17 cellular contexts compared by ENCODE assay signal in the genomic region with DNA sequence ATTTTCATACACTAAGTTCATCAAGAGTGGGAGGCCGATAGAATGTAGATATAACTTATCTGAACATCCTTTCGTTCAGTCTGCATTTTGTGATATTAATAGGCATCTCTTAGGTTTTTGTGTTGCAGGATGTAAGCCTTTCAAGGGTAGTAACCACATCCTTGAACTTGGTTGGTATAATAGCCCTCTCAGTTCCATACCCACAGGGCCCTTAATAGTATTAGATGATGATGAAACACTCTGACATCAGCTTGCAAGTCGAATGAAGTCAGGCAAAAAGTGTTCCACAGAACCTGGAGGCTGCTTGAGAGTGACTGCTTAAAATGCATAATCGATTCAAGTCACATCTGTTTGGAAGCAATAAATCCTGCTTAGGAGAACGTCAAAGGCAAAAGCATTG.
A peak's percentile ranks its signal among the peaks of the same experiment; 100 is the strongest.
DNase-seq lines count a peak whose midpoint lies in the region; ATAC-seq, FAIRE-seq and TF ChIP-seq lines count a peak whose summit lies in the region.
"Had no signal": no experiment of that assay in that cellular context is flagged by ENCODE, and none has a peak within 500 bp of the region (broad histone marks: within the 10 kb centered on the region; RNA-seq: fewer than 3 reads in every experiment).

No MANE protein-coding gene starts in this region.

- intact Hi-C loops in pancreas (cut with DNase I), result no loop called here

- DNase-seq in H4 (ENCODE audit: low spot score) (peak; percentile 14), NCI-H524 treated with DMSO at 0.1 percent for 48 hours (lab: John Stamatoyannopoulos, UW) (peak; percentile 42), WTC11 (ENCODE audit: low spot score) (no peak), AG08396 (ENCODE audit: low spot score) (no peak), pancreas (no peak), EL (no peak)
- DNase-seq: Caco-2; CD4-positive, CD25-positive, alpha-beta regulatory T cell; Karpas-422; NCI-H1092 treated with DMSO at 0.1 percent for 48 hours; NCI-H2081 treated with DMSO at 0.1 percent for 48 hours; NCI-H748 treated with DMSO at 0.1 percent for 48 hours; SJCRH30; T-helper 17 cell had no signal

- ATAC-seq in WTC11 (no peak), GM18517 (IDR thresholded peaks at IDR 0.05; ENCODE audit: unreplicated experiment) (no peak), pancreas (no peak)
- ATAC-seq: T-helper 17 cell had no signal

- H3K27ac Mint-ChIP-seq in WTC11, result peak overlapping the region; percentile 51
- H3K27ac Mint-ChIP-seq: B cell; CD4-positive, CD25-positive, alpha-beta regulatory T cell; T-helper 17 cell had no signal

- peaks cover 15% of the 10 kb centered on the region for H3K9me3 Mint-ChIP-seq in WTC11

- no peak overlapping the region for H3K27ac ChIP-seq in pancreas
- H3K27ac ChIP-seq: SJCRH30 had no signal

- WGBS in pancreas, 2 donors, result 71 to 75% methylated on average over 5 of the region's 5 CpGs

- H3K4me1 ChIP-seq in pancreas, result no peaks in the 10 kb centered on the region
- H3K4me1 ChIP-seq: Caco-2, SJCRH30 had no signal

- H3K4me3 Mint-ChIP-seq in WTC11, result peak overlapping the region; percentile 3; the same call in 1 of the 2 replicates
- H3K4me3 Mint-ChIP-seq: B cell; CD4-positive, CD25-positive, alpha-beta regulatory T cell; H9; T-helper 17 cell had no signal

- H3K27me3 ChIP-seq in pancreas, result no peaks in the 10 kb centered on the region

- H3K27me3 Mint-ChIP-seq in WTC11 (ENCODE audit: low read depth), result peaks cover 10% of the 10 kb centered on the region
- H3K27me3 Mint-ChIP-seq: CD4-positive, CD25-positive, alpha-beta regulatory T cell had no signal

- TF ChIP-seq CTCF in WTC11 (IDR thresholded peaks at IDR 0.05) (no peak), pancreas (IDR thresholded peaks at IDR 0.05) (no peak)

- H3K9me3 ChIP-seq in pancreas, result no peaks in the 10 kb centered on the region
- H3K9me3 ChIP-seq: Caco-2, SJCRH30 had no signal

- no peaks in the 10 kb centered on the region for H3K36me3 ChIP-seq in pancreas
- H3K36me3 ChIP-seq: SJCRH30 had no signal

- peaks cover 9% of the 10 kb centered on the region; the same call in 1 of the 2 replicates for H3K36me3 Mint-ChIP-seq in WTC11
- H3K36me3 Mint-ChIP-seq: CD4-positive, CD25-positive, alpha-beta regulatory T cell had no signal

- CTCF ChIA-PET in WTC11 (lab: Charles Lee), result no interaction called here

- FAIRE-seq in pancreas (lab: Jason Lieb, UNC), result no peak

- H3K4me1 Mint-ChIP-seq in WTC11, result peaks cover 67% of the 10 kb centered on the region
- H3K4me1 Mint-ChIP-seq: B cell; CD4-positive, CD25-positive, alpha-beta regulatory T cell; T-helper 17 cell had no signal

- POLR2A ChIA-PET in WTC11 (lab: Charles Lee), result no interaction called here

- no peak overlapping the region for H3K4me3 ChIP-seq in pancreas
- H3K4me3 ChIP-seq: SJCRH30 had no signal

TF ChIP-seq in WTC11, 78 proteins besides CTCF, POLR2A, EP300 and RAD21:
- TF ChIP-seq CREM (CRISPR knock-in tag; IDR thresholded peaks at IDR 0.05), result no peak
- TF ChIP-seq NR1H2 (CRISPR knock-in tag; IDR thresholded peaks at IDR 0.05), result no peak
- no peak for TF ChIP-seq TP53 (CRISPR knock-in tag; IDR thresholded peaks at IDR 0.05)
- TF ChIP-seq CDX4 (CRISPR knock-in tag; IDR thresholded peaks at IDR 0.05; ENCODE audit: borderline replicate concordance), result no peak
- no peak for TF ChIP-seq STAT6 (CRISPR knock-in tag; conservative IDR thresholded peaks at IDR 0.05; ENCODE audit: low read depth)
- no peak for TF ChIP-seq ZNF423 (CRISPR knock-in tag; IDR thresholded peaks at IDR 0.05)
- no peak for TF ChIP-seq ZBTB21 (CRISPR knock-in tag; IDR thresholded peaks at IDR 0.05; ENCODE audit: borderline replicate concordance)
- TF ChIP-seq, protein P1, sequence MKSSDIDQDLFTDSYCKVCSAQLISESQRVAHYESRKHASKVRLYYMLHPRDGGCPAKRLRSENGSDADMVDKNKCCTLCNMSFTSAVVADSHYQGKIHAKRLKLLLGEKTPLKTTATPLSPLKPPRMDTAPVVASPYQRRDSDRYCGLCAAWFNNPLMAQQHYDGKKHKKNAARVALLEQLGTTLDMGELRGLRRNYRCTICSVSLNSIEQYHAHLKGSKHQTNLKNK (CRISPR knock-in tag; IDR thresholded peaks at IDR 0.05), result no peak
- no peak for TF ChIP-seq ESRRA (CRISPR knock-in tag; IDR thresholded peaks at IDR 0.05; ENCODE audit: borderline replicate concordance)
- no peak for TF ChIP-seq SOX15 (CRISPR knock-in tag; IDR thresholded peaks at IDR 0.05)
- TF ChIP-seq NFE2L1 (CRISPR knock-in tag; IDR thresholded peaks at IDR 0.05), result no peak
- TF ChIP-seq GRHL2 (CRISPR knock-in tag; IDR thresholded peaks at IDR 0.05; ENCODE audit: insufficient replicate concordance, severe bottlenecking), result no peak
- no peak for TF ChIP-seq EMX1 (CRISPR knock-in tag; IDR thresholded peaks at IDR 0.05)
- no peak for TF ChIP-seq FOXP1 (CRISPR knock-in tag; IDR thresholded peaks at IDR 0.05; ENCODE audit: borderline replicate concordance)
- TF ChIP-seq ZNF121 (CRISPR knock-in tag; IDR thresholded peaks at IDR 0.05), result no peak

Comparison
In these comparisons a context has a peak if more than half of its experiments do, and no peak if none do; other contexts are left out.
1. DNase-seq: peak in H4 (single experiment) and NCI-H524 treated with DMSO at 0.1 percent for 48 hours (single experiment); none in WTC11 (single experiment), AG08396 (single experiment), pancreas (0 of 6) and EL (single experiment).